1 cellular context compared by ENCODE assay signal in the genomic region with DNA sequence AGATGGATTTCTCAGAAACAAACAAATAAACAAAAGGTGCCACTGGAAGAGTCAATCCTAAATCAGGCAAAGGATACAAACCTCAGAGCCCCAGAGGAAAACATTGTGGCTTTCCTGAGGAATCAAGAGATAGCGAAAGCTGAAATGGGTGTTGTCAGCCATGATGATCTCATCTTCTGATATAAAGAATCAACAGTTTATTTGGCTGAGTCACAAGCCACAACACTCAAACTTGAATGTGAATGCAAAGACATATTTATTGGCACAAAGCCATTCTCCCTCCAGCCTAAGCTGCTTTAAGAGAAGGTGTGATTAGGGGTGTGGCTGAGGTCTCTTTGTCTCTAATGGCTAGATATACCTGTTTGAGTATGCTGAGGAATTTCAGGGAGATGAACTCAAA.
TF ChIP-seq lines count a peak whose summit lies in the region.

No MANE protein-coding gene starts in this region.

TF ChIP-seq in IMR-90, 13 proteins besides CTCF, POLR2A, EP300 and RAD21 (continued from another document):
- TF ChIP-seq, protein P1, sequence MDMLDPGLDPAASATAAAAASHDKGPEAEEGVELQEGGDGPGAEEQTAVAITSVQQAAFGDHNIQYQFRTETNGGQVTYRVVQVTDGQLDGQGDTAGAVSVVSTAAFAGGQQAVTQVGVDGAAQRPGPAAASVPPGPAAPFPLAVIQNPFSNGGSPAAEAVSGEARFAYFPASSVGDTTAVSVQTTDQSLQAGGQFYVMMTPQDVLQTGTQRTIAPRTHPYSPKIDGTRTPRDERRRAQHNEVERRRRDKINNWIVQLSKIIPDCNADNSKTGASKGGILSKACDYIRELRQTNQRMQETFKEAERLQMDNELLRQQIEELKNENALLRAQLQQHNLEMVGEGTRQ (IDR thresholded peaks at IDR 0.05; ENCODE audit: low read depth, low read length): no peak
- no peak for TF ChIP-seq SMC3 (IDR thresholded peaks at IDR 0.05; ENCODE audit: low read depth, low read length)
- TF ChIP-seq CEBPB (IDR thresholded peaks at IDR 0.05; ENCODE audit: low read depth, low read length): no peak
- no peak for TF ChIP-seq RFX5 (IDR thresholded peaks at IDR 0.05; ENCODE audit: low read depth, low read length)
- TF ChIP-seq, protein P2, sequence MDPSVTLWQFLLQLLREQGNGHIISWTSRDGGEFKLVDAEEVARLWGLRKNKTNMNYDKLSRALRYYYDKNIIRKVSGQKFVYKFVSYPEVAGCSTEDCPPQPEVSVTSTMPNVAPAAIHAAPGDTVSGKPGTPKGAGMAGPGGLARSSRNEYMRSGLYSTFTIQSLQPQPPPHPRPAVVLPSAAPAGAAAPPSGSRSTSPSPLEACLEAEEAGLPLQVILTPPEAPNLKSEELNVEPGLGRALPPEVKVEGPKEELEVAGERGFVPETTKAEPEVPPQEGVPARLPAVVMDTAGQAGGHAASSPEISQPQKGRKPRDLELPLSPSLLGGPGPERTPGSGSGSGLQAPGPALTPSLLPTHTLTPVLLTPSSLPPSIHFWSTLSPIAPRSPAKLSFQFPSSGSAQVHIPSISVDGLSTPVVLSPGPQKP (IDR thresholded peaks at IDR 0.05; ENCODE audit: borderline replicate concordance, low read depth, low read length): no peak
- TF ChIP-seq FOS (IDR thresholded peaks at IDR 0.05; ENCODE audit: low read depth, low read length): no peak
- no peak for TF ChIP-seq RCOR1 (IDR thresholded peaks at IDR 0.05; ENCODE audit: insufficient replicate concordance, low read length)
- TF ChIP-seq MAZ (IDR thresholded peaks at IDR 0.05; ENCODE audit: borderline replicate concordance, low read depth, low read length): no peak
- no peak for TF ChIP-seq NFE2L2 (IDR thresholded peaks at IDR 0.05; ENCODE audit: low read depth, low read length)
- TF ChIP-seq MXI1 (IDR thresholded peaks at IDR 0.05; ENCODE audit: borderline replicate concordance, low read depth, low read length): no peak
